12 cellular contexts compared by ENCODE assay signal in the genomic region with DNA sequence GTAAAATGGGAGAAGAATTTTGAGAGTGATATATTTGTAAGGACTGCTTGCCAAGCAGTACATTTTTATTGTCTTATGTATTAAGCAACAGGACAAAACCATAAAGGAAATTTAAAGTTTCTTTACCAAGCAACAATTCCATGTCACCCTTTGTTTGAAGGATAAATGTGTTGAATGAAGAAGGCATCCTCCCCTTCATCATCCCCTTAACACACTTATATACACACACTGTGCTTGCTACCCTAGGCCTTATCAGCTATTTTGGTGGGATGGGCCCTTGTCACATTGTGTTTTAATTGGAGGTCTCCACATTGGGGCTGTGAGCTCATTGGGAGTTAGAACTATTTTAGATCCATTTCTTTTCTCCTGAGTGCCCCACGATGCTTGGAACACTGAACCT. TPM values are rescaled to one million over a fixed set of nuclear protein-coding genes. Genes with fewer than 3 reads are reported as not detected.
A peak's percentile ranks its signal among the peaks of the same experiment; 100 is the strongest.
DNase-seq lines count a peak whose midpoint lies in the region; TF ChIP-seq lines count a peak whose summit lies in the region.
"Had no signal": no experiment of that assay in that cellular context is flagged by ENCODE, and none has a peak within 500 bp of the region (broad histone marks: within the 10 kb centered on the region; RNA-seq: fewer than 3 reads in every experiment).

No MANE protein-coding gene starts in this region.

- peaks cover 6% of the 10 kb centered on the region; the same call in 1 of the 2 replicates for H3K27me3 ChIP-seq in HUES48 (ENCODE audit: control insufficient read depth, insufficient read depth, low read length)
- H3K27me3 ChIP-seq in mammary epithelial cell (ENCODE audit: insufficient read depth, low read length), result no peaks in the 10 kb centered on the region
- peaks cover 23% of the 10 kb centered on the region for H3K27me3 ChIP-seq in neural progenitor cell

- intact Hi-C loops in mammary epithelial cell (cut with micrococcal nuclease), result loop anchor here (2.0 to 5.0 kb wide), 2 partner anchors 39 to 63 kb away; no protein-coding TSS in a partner anchor

- TF ChIP-seq CTCF in mammary epithelial cell (conservative IDR thresholded peaks at IDR 0.05 in 1 of 2, IDR thresholded peaks at IDR 0.05 in 1 of 2; ENCODE audit: extremely low read depth in 1 of 2, insufficient read depth in 1 of 2, low read depth in 1 of 2, low read length in 2 of 2), result no peak
- no peak for TF ChIP-seq CTCF in neural progenitor cell (IDR thresholded peaks at IDR 0.05)

- no peaks in the 10 kb centered on the region for H3K36me3 ChIP-seq in HUES48 (ENCODE audit: control insufficient read depth, insufficient read depth, low read length)
- H3K36me3 ChIP-seq in mammary epithelial cell (ENCODE audit: insufficient read depth, low read length), result no peaks in the 10 kb centered on the region
- no peaks in the 10 kb centered on the region for H3K36me3 ChIP-seq in neural progenitor cell

- dilution Hi-C loops in mammary epithelial cell (cut with HindIII; ENCODE audit: low sequenced_read_pairs), result loop anchor here (5.0 kb wide), 1 partner anchor 54 kb away; no protein-coding TSS in a partner anchor

- H3K4me3 ChIP-seq in HUES48 (ENCODE audit: low read depth, low read length) (peak overlapping the region; percentile 86; the same call in 1 of the 2 replicates), mammary epithelial cell (replicated peaks in 1 of 3; ENCODE audit: insufficient read depth in 1 of 3, low read depth in 2 of 3, low read length in 3 of 3) (peak overlapping the region in 2 of 3 experiments; percentile 61 to 67), neural progenitor cell (peak overlapping the region; percentile 75)

- no peaks in the 10 kb centered on the region for H3F3A ChIP-seq in neural progenitor cell (ENCODE audit: low read depth)

- H3K4me2 ChIP-seq in mammary epithelial cell (ENCODE audit: insufficient read depth, low read depth, low read length) (peak overlapping the region; percentile 92), neural progenitor cell (peak overlapping the region; percentile 89)

- no peak overlapping the region for H3K27ac Mint-ChIP-seq in T-helper 2 cell treated with Interferon-gamma antibody and Interleukin-4, amounts not matched to agents 5 μg/mL and 100 μg/mL, for 36 hours
- H3K27ac Mint-ChIP-seq in neural progenitor cell, result no peak overlapping the region
- H3K27ac Mint-ChIP-seq: naive thymus-derived CD8-positive, alpha-beta T cell had no signal

- H3K9me3 ChIP-seq in HUES48 (ENCODE audit: control insufficient read depth, insufficient read depth, low read length) (0 out of 2 replicates have a peak, but pooled peaks cover 4% of the 10 kb centered on the region), mammary epithelial cell (replicated peaks; ENCODE audit: insufficient read depth, low read length) (no peaks in the 10 kb centered on the region), neural progenitor cell (ENCODE audit: low read depth) (no peaks in the 10 kb centered on the region)

- H4K20me1 ChIP-seq in mammary epithelial cell (ENCODE audit: insufficient read depth, low read length), result no peaks in the 10 kb centered on the region
- peaks cover 21% of the 10 kb centered on the region for H4K20me1 ChIP-seq in neural progenitor cell (ENCODE audit: low read depth)

- no peak overlapping the region for H2AFZ ChIP-seq in mammary epithelial cell (ENCODE audit: low read depth, low read length)
- H2AFZ ChIP-seq in neural progenitor cell (replicated peaks), result no peak overlapping the region

- no TSS peak for BruUV-seq in mammary epithelial cell (replicated peaks; lab: Mats Ljungman, UMichigan)

- no peak overlapping the region for H3K27ac ChIP-seq in HUES48 (ENCODE audit: low read depth, low read length)
- H3K27ac ChIP-seq in mammary epithelial cell (ENCODE audit: insufficient read depth, low read depth, low read length), result no peak overlapping the region
- H3K27ac ChIP-seq in neural progenitor cell, result no peak overlapping the region

- H3K4me1 ChIP-seq in HUES48 (ENCODE audit: control insufficient read depth, insufficient read depth, low read length) (peaks cover 32% of the 10 kb centered on the region), mammary epithelial cell (ENCODE audit: insufficient read depth, low read length) (peaks cover 26% of the 10 kb centered on the region), neural progenitor cell (peaks cover 11% of the 10 kb centered on the region)

- H3K4me1 Mint-ChIP-seq in T-helper 2 cell treated with Interferon-gamma antibody and Interleukin-4, amounts not matched to agents 5 μg/mL and 100 μg/mL, for 36 hours (ENCODE audit: low read depth), result peaks cover 21% of the 10 kb centered on the region
- peaks cover 8% of the 10 kb centered on the region for H3K4me1 Mint-ChIP-seq in neural progenitor cell

- WGBS in mammary epithelial cell (ENCODE audit: low coverage, missing lambda C conversion rate), result 58% methylated on average over 1 of the region's 1 CpG

- peak overlapping the region; percentile 90 for H3K4me3 Mint-ChIP-seq in T-helper 2 cell treated with Interferon-gamma antibody and Interleukin-4, amounts not matched to agents 5 μg/mL and 100 μg/mL, for 36 hours
- peak overlapping the region; percentile 96 for H3K4me3 Mint-ChIP-seq in neural progenitor cell

- in situ Hi-C loops in mammary epithelial cell (cut with MboI; ENCODE audit: low sequenced_read_pairs in 2 of 2), result no loop called here

- CTCF ChIA-PET in mammary epithelial cell (lab: Charles Lee; ENCODE audit: low non-redundant PET), result no interaction called here

- no peak overlapping the region for H3K9ac ChIP-seq in HUES48 (ENCODE audit: low read depth, low read length)
- H3K9ac ChIP-seq in mammary epithelial cell (ENCODE audit: insufficient read depth, low read length), result peak overlapping the region; percentile 71
- no peak overlapping the region for H3K9ac ChIP-seq in neural progenitor cell

- DNase-seq in T-helper 2 cell treated with Interferon-gamma antibody and Interleukin-4, amounts not matched to agents 5 μg/mL and 100 μg/mL, for 36 hours (ENCODE audit: low spot score), result no peak
- no peak for DNase-seq in T-helper 2 cell
- DNase-seq in mammary epithelial cell, result no peak
- no peak for DNase-seq in neural progenitor cell (ENCODE audit: low spot score)
- DNase-seq in ecto neural progenitor cell (ENCODE audit: low spot score), result no peak
- no peak for DNase-seq in NCI-H748 (lab: John Stamatoyannopoulos, UW; ENCODE audit: unreplicated experiment)
- no peak for DNase-seq in activated effector memory CD4-positive, alpha-beta T cell treated with anti-CD3 and anti-CD28 coated beads, Interleukin-2, amount 50 U/mL, for 16 hours
- DNase-seq: naive thymus-derived CD8-positive, alpha-beta T cell; NCI-H82; stimulated activated naive CD4-positive, alpha-beta T cell treated with Interleukin-2 at 50 U/mL for 16 hours; SW 1271 had no signal

- peaks cover 23% of the 10 kb centered on the region for H3K36me3 Mint-ChIP-seq in T-helper 2 cell treated with Interferon-gamma antibody and Interleukin-4, amounts not matched to agents 5 μg/mL and 100 μg/mL, for 36 hours (ENCODE audit: low read depth)
- H3K36me3 Mint-ChIP-seq in neural progenitor cell, result peaks cover 4% of the 10 kb centered on the region

- H3K79me2 ChIP-seq in mammary epithelial cell (ENCODE audit: insufficient read depth, low read length) (peaks cover 64% of the 10 kb centered on the region), neural progenitor cell (ENCODE audit: low read depth) (peaks cover 35% of the 10 kb centered on the region)

- H3K9me3 Mint-ChIP-seq in T-helper 2 cell treated with Interferon-gamma antibody and Interleukin-4, amounts not matched to agents 5 μg/mL and 100 μg/mL, for 36 hours, result peaks cover 16% of the 10 kb centered on the region
- peaks cover 16% of the 10 kb centered on the region for H3K9me3 Mint-ChIP-seq in neural progenitor cell

- peaks cover 18% of the 10 kb centered on the region for H3K27me3 Mint-ChIP-seq in T-helper 2 cell treated with Interferon-gamma antibody and Interleukin-4, amounts not matched to agents 5 μg/mL and 100 μg/mL, for 36 hours (ENCODE audit: low read depth)
- H3K27me3 Mint-ChIP-seq in neural progenitor cell (ENCODE audit: insufficient read depth, low read depth), result peaks cover 11% of the 10 kb centered on the region

RNA-seq across cellular contexts. Expression of a gene that starts 1.9 kb away (rescaled TPM):
- total RNA-seq in mammary epithelial cell (10 to 100 TPM; 20.7 to 24.2 TPM), neural progenitor cell (ENCODE audit: low replicate concordance) (8.0 and 8.5 TPM in 2 replicates)
- polyA plus RNA-seq in mammary epithelial cell, result 16.6 TPM
- 22.5 TPM for polyA minus RNA-seq in mammary epithelial cell
